Comparison of ENCODE assay signal across 8 cellular contexts in genomic region chr9:79572891-79573696, GRCh38. TPM values are rescaled to one million over a fixed set of nuclear protein-coding genes. Genes with fewer than 3 reads are reported as not detected.
DNase-seq lines count a peak whose midpoint lies in the region; ATAC-seq and TF ChIP-seq lines count a peak whose summit lies in the region.

No MANE protein-coding gene starts in this region.

- TF ChIP-seq EP300 in gastroesophageal sphincter (IDR thresholded peaks at IDR 0.05): no peak

- peak overlapping the region; percentile 94 to 95 for H3K4me3 ChIP-seq in gastroesophageal sphincter

- no peak for ATAC-seq in gastroesophageal sphincter

- H3K9me3 ChIP-seq in gastroesophageal sphincter: no peaks in the 10 kb centered on the region

- TF ChIP-seq CTCF in gastroesophageal sphincter (IDR thresholded peaks at IDR 0.05): peak in 1 of 4 experiments; percentile 35

- DNase-seq in ELR (ENCODE audit: low read depth) (peak; percentile 49), NCI-H2227 treated with DMSO at 0.1 percent for 48 hours (lab: John Stamatoyannopoulos, UW) (peak; percentile 21), nucleus accumbens (lab: John Stamatoyannopoulos, UW) (peak in 38 of 56 donors; percentile 33 to 76 (median 51)), ureter (ENCODE audit: low spot score) (peak; percentile 58), GOT3 (lab: John Stamatoyannopoulos, UW) (no peak), globus pallidus (ENCODE audit: low spot score) (no peak)
- DNase-seq in activated effector memory CD4-positive, alpha-beta T cell treated with anti-CD3 and anti-CD28 coated beads, Interleukin-2, amount 50 U/mL, for 16 hours: peak; percentile 89

- WGBS in gastroesophageal sphincter (ENCODE audit: low coverage in 1 of 2), 2 donors: 3% methylated on average over 14 of the region's 96 CpGs; no CpG with 5 or more reads in 1 of the 2 donors

- no peaks in the 10 kb centered on the region for H3K36me3 ChIP-seq in gastroesophageal sphincter

- TF ChIP-seq POLR2A in gastroesophageal sphincter (IDR thresholded peaks at IDR 0.05): no peak

- peaks cover 0 to 54% (median 5%) of the 10 kb centered on the region in 3 donors for H3K4me1 ChIP-seq in gastroesophageal sphincter

- H3K27me3 ChIP-seq in gastroesophageal sphincter: no peaks in the 10 kb centered on the region

- peak overlapping the region; percentile 86 to 98 (median 94) for H3K27ac ChIP-seq in gastroesophageal sphincter

RNA-seq across cellular contexts. Expression of gene TLE4, which starts 1.3 kb away (rescaled TPM):
- 10 to 100 TPM; 30.5 to 66.2 (median 46.4) TPM for total RNA-seq in gastroesophageal sphincter
- total RNA-seq in ureter: 91.9 TPM

Comparison
In these comparisons a context has a peak if more than half of its experiments do, and no peak if none do; other contexts are left out.
1. DNase-seq: peak in ELR (single experiment), NCI-H2227 treated with DMSO at 0.1 percent for 48 hours (single experiment), activated effector memory CD4-positive, alpha-beta T cell treated with anti-CD3 and anti-CD28 coated beads, Interleukin-2, amount 50 U/mL, for 16 hours (single experiment), nucleus accumbens (38 of 56) and ureter (single experiment); none in GOT3 (single experiment) and globus pallidus (single experiment).